ENCODE assay signal across 35 cellular contexts in genomic region chr11:111966678-111967077, GRCh38. TPM values are rescaled to one million over a fixed set of nuclear protein-coding genes. Genes with fewer than 3 reads are reported as not detected.
"Had no signal": no experiment of that assay in that cellular context is flagged by ENCODE, and none has a peak within 500 bp of the region (broad histone marks: within the 10 kb centered on the region; RNA-seq: fewer than 3 reads in every experiment).

No MANE protein-coding gene starts in this region.

- H3K27me3 ChIP-seq: adrenal gland, body of pancreas, colonic mucosa, esophagus muscularis mucosa, foreskin keratinocyte, gastrocnemius medialis, heart left ventricle had no signal

- H3K27ac ChIP-seq: adrenal gland, body of pancreas, colonic mucosa, esophagus muscularis mucosa, foreskin keratinocyte, gastrocnemius medialis, VCaP had no signal

- FAIRE-seq: endometrium, TTC549 had no signal

- H3K9me3 ChIP-seq: adrenal gland, body of pancreas, colonic mucosa, esophagus muscularis mucosa, gastrocnemius medialis, heart left ventricle had no signal

- DNase-seq: activated CD4-positive, alpha-beta T cell treated with anti-CD3 and anti-CD28 coated beads for 1 hour; activated CD4-positive, alpha-beta T cell treated with anti-CD3 and anti-CD28 coated beads for 4 hours; activated CD4-positive, alpha-beta T cell treated with anti-CD3 and anti-CD28 coated beads, Interleukin-2, amount 10 ng/mL, durations not matched to agents 7 days and 5 days; activated CD4-positive, alpha-beta T cell treated with anti-CD3 and anti-CD28 coated beads, Interleukin-2, amount 50 U/mL, for 4 hours; activated CD8-positive, alpha-beta memory T cell treated with anti-CD3 and anti-CD28 coated beads, Interleukin-2, amount 10 ng/mL, durations not matched to agents 7 days and 5 days; activated CD8-positive, alpha-beta memory T cell treated with anti-CD3 and anti-CD28 coated beads, Interleukin-2, amount 50 U/mL, for 4 hours; activated CD8-positive, alpha-beta T cell treated with anti-CD3 and anti-CD28 coated beads, Interleukin-2, amount 10 ng/mL, durations not matched to agents 7 days and 5 days; activated effector memory CD4-positive, alpha-beta T cell treated with anti-CD3 and anti-CD28 coated beads, Interleukin-2, amount 50 U/mL, for 16 hours; activated naive CD4-positive, alpha-beta T cell treated with anti-CD3 and anti-CD28 coated beads for 36 hours; activated naive CD8-positive, alpha-beta T cell treated with anti-CD3 and anti-CD28 coated beads for 36 hours; activated naive CD8-positive, alpha-beta T cell treated with anti-CD3 and anti-CD28 coated beads, Interleukin-2, amount 50 U/mL, for 24 hours; activated T-cell treated with anti-CD3 and anti-CD28 coated beads, Interleukin-2, amount 50 U/mL, for 1 hour; activated T-cell treated with anti-CD3 and anti-CD28 coated beads, Interleukin-2, amount 50 U/mL, for 48 hours; adrenal gland; amygdala; aorta; body of pancreas; central memory CD4-positive, alpha-beta T cell; cerebellar nuclear complex; colonic mucosa; effector CD8-positive, alpha-beta T cell; foreskin keratinocyte; gastrocnemius medialis; glutamatergic neuron; heart left ventricle; T-helper 2 cell had no signal

- H3K4me1 ChIP-seq: adrenal gland, colonic mucosa, esophagus muscularis mucosa had no signal

- H3K36me3 ChIP-seq: colonic mucosa, gastrocnemius medialis had no signal

- H3K4me3 ChIP-seq: adrenal gland, body of pancreas, colonic mucosa, esophagus muscularis mucosa, gastrocnemius medialis, heart left ventricle had no signal

RNA-seq across cellular contexts. Expression of gene C11orf52, which starts 48.0 kb away (rescaled TPM):
- total RNA-seq: activated CD8-positive, alpha-beta memory T cell treated with anti-CD3 and anti-CD28 coated beads for 36 hours; activated CD8-positive, alpha-beta memory T cell treated with anti-CD3 and anti-CD28 coated beads, Interleukin-2, amount 10 ng/mL, durations not matched to agents 7 days and 5 days; activated CD8-positive, alpha-beta T cell treated with anti-CD3 and anti-CD28 coated beads, Interleukin-2, amount 10 ng/mL, durations not matched to agents 7 days and 5 days; activated naive CD4-positive, alpha-beta T cell treated with anti-CD3 and anti-CD28 coated beads for 36 hours; activated naive CD8-positive, alpha-beta T cell treated with anti-CD3 and anti-CD28 coated beads for 36 hours; activated T-helper 1 cell treated with anti-CD3 and anti-CD28 coated beads, Interleukin-12 subunit alpha, Interleukin-12 subunit beta, Interleukin-2, Interleukin-4 antibody, amounts not matched to agents 30 ng/mL and 10 ng/mL and 1 ng/mL, durations not matched to agents 14 hours and 24 hours and 36 hours; activated T-helper 2 cell treated with anti-CD3 and anti-CD28 coated beads, Interferon-gamma antibody, Interleukin-2, Interleukin-4, amounts not matched to agents 10 μg/mL and 5 μg/mL and 100 μg/mL, durations not matched to agents 14 hours and 24 hours and 36 hours; T-helper 1 cell treated with Interleukin-12 subunit alpha and Interleukin-12 subunit beta and Interleukin-4 antibody, amounts not matched to agents 30 ng/mL and 1 ng/mL, for 36 hours had no signal

RNA-seq across cellular contexts. Expression of gene HSPB2, which starts 54.1 kb away (rescaled TPM):
- total RNA-seq: activated CD4-positive, alpha-beta T cell treated with anti-CD3 and anti-CD28 coated beads, Interleukin-2, amount 10 ng/mL, durations not matched to agents 7 days and 5 days; activated CD8-positive, alpha-beta memory T cell treated with anti-CD3 and anti-CD28 coated beads for 36 hours; activated CD8-positive, alpha-beta memory T cell treated with anti-CD3 and anti-CD28 coated beads, Interleukin-2, amount 10 ng/mL, durations not matched to agents 7 days and 5 days; activated CD8-positive, alpha-beta T cell treated with anti-CD3 and anti-CD28 coated beads, Interleukin-2, amount 10 ng/mL, durations not matched to agents 7 days and 5 days; activated naive CD4-positive, alpha-beta T cell treated with anti-CD3 and anti-CD28 coated beads for 36 hours; activated naive CD8-positive, alpha-beta T cell treated with anti-CD3 and anti-CD28 coated beads for 36 hours; activated T-helper 1 cell treated with anti-CD3 and anti-CD28 coated beads, Interleukin-12 subunit alpha, Interleukin-12 subunit beta, Interleukin-2, Interleukin-4 antibody, amounts not matched to agents 30 ng/mL and 10 ng/mL and 1 ng/mL, durations not matched to agents 14 hours and 24 hours and 36 hours; activated T-helper 2 cell treated with anti-CD3 and anti-CD28 coated beads, Interferon-gamma antibody, Interleukin-2, Interleukin-4, amounts not matched to agents 10 μg/mL and 5 μg/mL and 100 μg/mL, durations not matched to agents 14 hours and 24 hours and 36 hours; body of pancreas; dermis microvascular lymphatic vessel endothelial cell; foreskin keratinocyte; T-helper 1 cell treated with Interleukin-12 subunit alpha and Interleukin-12 subunit beta and Interleukin-4 antibody, amounts not matched to agents 30 ng/mL and 1 ng/mL, for 36 hours had no signal

RNA-seq across cellular contexts. Expression of gene CRYAB, which starts 55.1 kb away (rescaled TPM):
- total RNA-seq: activated CD4-positive, alpha-beta T cell treated with anti-CD3 and anti-CD28 coated beads, Interleukin-2, amount 10 ng/mL, durations not matched to agents 7 days and 5 days; activated CD8-positive, alpha-beta memory T cell treated with anti-CD3 and anti-CD28 coated beads for 36 hours; activated CD8-positive, alpha-beta memory T cell treated with anti-CD3 and anti-CD28 coated beads, Interleukin-2, amount 10 ng/mL, durations not matched to agents 7 days and 5 days; activated CD8-positive, alpha-beta T cell treated with anti-CD3 and anti-CD28 coated beads, Interleukin-2, amount 10 ng/mL, durations not matched to agents 7 days and 5 days; activated naive CD4-positive, alpha-beta T cell treated with anti-CD3 and anti-CD28 coated beads for 36 hours; activated naive CD8-positive, alpha-beta T cell treated with anti-CD3 and anti-CD28 coated beads for 36 hours; activated T-helper 1 cell treated with anti-CD3 and anti-CD28 coated beads, Interleukin-12 subunit alpha, Interleukin-12 subunit beta, Interleukin-2, Interleukin-4 antibody, amounts not matched to agents 30 ng/mL and 10 ng/mL and 1 ng/mL, durations not matched to agents 14 hours and 24 hours and 36 hours; activated T-helper 2 cell treated with anti-CD3 and anti-CD28 coated beads, Interferon-gamma antibody, Interleukin-2, Interleukin-4, amounts not matched to agents 10 μg/mL and 5 μg/mL and 100 μg/mL, durations not matched to agents 14 hours and 24 hours and 36 hours had no signal
